Comparison of ENCODE assay signal across 12 cellular contexts in the genomic region with DNA sequence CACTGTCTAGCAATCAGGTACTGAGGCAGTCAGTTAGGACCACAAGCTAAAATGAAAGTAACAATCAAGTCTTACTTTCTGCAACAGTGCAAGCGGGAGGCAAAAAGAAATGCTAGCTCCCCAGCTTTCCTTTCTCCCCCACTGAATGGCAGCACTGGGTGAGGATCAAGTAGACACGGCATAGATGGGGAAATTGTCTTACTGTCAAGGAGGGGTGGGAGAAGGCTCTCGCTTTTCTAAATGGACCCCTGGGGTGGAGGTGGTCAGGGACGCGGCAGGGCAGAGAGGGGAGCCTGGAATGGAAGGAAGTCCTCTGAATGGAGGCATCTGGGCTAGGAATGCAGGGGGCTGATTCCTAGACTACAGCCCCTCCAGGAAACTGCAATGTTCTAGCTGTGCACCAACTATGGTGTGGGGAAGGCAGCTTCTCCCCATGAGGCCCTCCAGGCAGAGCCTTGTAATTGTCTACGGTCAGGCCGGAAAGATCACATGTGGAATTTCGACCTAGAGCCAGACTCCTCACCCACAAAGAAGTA. TPM values are rescaled to one million over a fixed set of nuclear protein-coding genes. Genes with fewer than 3 reads are reported as not detected.
A peak's percentile ranks its signal among the peaks of the same experiment; 100 is the strongest.
DNase-seq lines count a peak whose midpoint lies in the region; ATAC-seq and TF ChIP-seq lines count a peak whose summit lies in the region.
"Had no signal": no experiment of that assay in that cellular context is flagged by ENCODE, and none has a peak within 500 bp of the region (broad histone marks: within the 10 kb centered on the region; RNA-seq: fewer than 3 reads in every experiment).

No MANE protein-coding gene starts in this region.

- no peaks in the 10 kb centered on the region for H3K27me3 Mint-ChIP-seq in activated CD4-positive, alpha-beta T cell treated with anti-CD3 and anti-CD28 coated beads for 36 hours
- H3K27me3 Mint-ChIP-seq in activated CD8-positive, alpha-beta T cell treated with anti-CD3 and anti-CD28 coated beads for 36 hours, result no peaks in the 10 kb centered on the region

- TF ChIP-seq POLR2A in gastroesophageal sphincter (IDR thresholded peaks at IDR 0.05) (no peak), spleen (IDR thresholded peaks at IDR 0.05) (no peak), transverse colon (IDR thresholded peaks at IDR 0.05) (no peak)

- no peak for TF ChIP-seq CTCF in activated CD8-positive, alpha-beta T cell treated with anti-CD3 and anti-CD28 coated beads for 36 hours (IDR thresholded peaks at IDR 0.05)
- TF ChIP-seq CTCF in gastroesophageal sphincter (IDR thresholded peaks at IDR 0.05) (no peak), spleen (IDR thresholded peaks at IDR 0.05 in 8 of 11, conservative IDR thresholded peaks at IDR 0.05 in 3 of 11) (no peak), transverse colon (IDR thresholded peaks at IDR 0.05) (no peak)

- intact Hi-C loops in activated CD4-positive, alpha-beta T cell treated with anti-CD3 and anti-CD28 coated beads for 36 hours (cut with DNase I, micrococcal nuclease), result no loop called here
- intact Hi-C loops in activated CD8-positive, alpha-beta T cell treated with anti-CD3 and anti-CD28 coated beads for 36 hours (cut with micrococcal nuclease), result no loop called here
- intact Hi-C loops in spleen (cut with DNase I; ENCODE audit: low total_unique reads) (no loop called here), transverse colon (cut with DNase I; ENCODE audit: low total_unique reads) (no loop called here)

- H3K4me1 ChIP-seq in gastroesophageal sphincter (peaks cover 0 to 35% (median 3%) of the 10 kb centered on the region in 3 donors), spleen (peaks cover 0 to 47% (median 9%) of the 10 kb centered on the region in 6 donors), transverse colon (peaks cover 0 to 11% (median 4%) of the 10 kb centered on the region in 4 donors)

- no peak for TF ChIP-seq EP300 in gastroesophageal sphincter (IDR thresholded peaks at IDR 0.05)
- no peak for TF ChIP-seq EP300 in transverse colon (IDR thresholded peaks at IDR 0.05; ENCODE audit: low read depth)

- peak overlapping the region; percentile 12 for H3K4me3 Mint-ChIP-seq in activated CD4-positive, alpha-beta T cell treated with anti-CD3 and anti-CD28 coated beads for 36 hours
- peak overlapping the region; percentile 9 for H3K4me3 Mint-ChIP-seq in activated CD8-positive, alpha-beta T cell treated with anti-CD3 and anti-CD28 coated beads for 36 hours

- no peaks in the 10 kb centered on the region for H3K9me3 Mint-ChIP-seq in activated CD4-positive, alpha-beta T cell treated with anti-CD3 and anti-CD28 coated beads for 36 hours (ENCODE audit: low read depth)
- no peaks in the 10 kb centered on the region for H3K9me3 Mint-ChIP-seq in activated CD8-positive, alpha-beta T cell treated with anti-CD3 and anti-CD28 coated beads for 36 hours

- ATAC-seq in activated CD4-positive, alpha-beta T cell treated with anti-CD3 and anti-CD28 coated beads for 36 hours, result no peak
- ATAC-seq in activated CD8-positive, alpha-beta T cell treated with anti-CD3 and anti-CD28 coated beads for 36 hours, result no peak
- ATAC-seq in gastroesophageal sphincter, result no peak
- ATAC-seq: A549 had no signal

- POLR2A ChIA-PET in activated CD4-positive, alpha-beta T cell treated with anti-CD3 and anti-CD28 coated beads for 36 hours (lab: Charles Lee), result interaction anchor here (0.6 to 0.7 kb wide), 2 partner anchors 91 to 222 kb away, joined by 3 to 4 read pairs; no protein-coding TSS in a partner anchor
- POLR2A ChIA-PET in activated CD8-positive, alpha-beta T cell treated with anti-CD3 and anti-CD28 coated beads for 36 hours (lab: Charles Lee), result interaction anchor here (1.6 kb wide), 1 partner anchor 24 kb away, joined by 8 read pairs; a partner anchor contains a TSS

- H3K27me3 ChIP-seq in gastroesophageal sphincter (no peaks in the 10 kb centered on the region), spleen (replicated peaks in 1 of 7) (no peaks in the 10 kb centered on the region), transverse colon (no peaks in the 10 kb centered on the region)

- H3K4me3 ChIP-seq in gastroesophageal sphincter (peak overlapping the region; percentile 3 to 37), spleen (peak overlapping the region in 5 of 8 donors; percentile 21 to 61 (median 24)), transverse colon (no peak overlapping the region)
- H3K4me3 ChIP-seq: A549 had no signal

- 67 to 73% methylated on average over 4 to 6 of the region's 8 CpGs for WGBS in gastroesophageal sphincter (ENCODE audit: low coverage in 1 of 2), 2 donors
- 58 to 70% (median 66%) methylated on average over 8 of the region's 8 CpGs for WGBS in spleen, 5 donors
- WGBS in transverse colon (ENCODE audit: low coverage in 1 of 2), 2 donors, result 82 to 83% methylated on average over 6 to 8 of the region's 8 CpGs

- no peak for DNase-seq in activated CD4-positive, alpha-beta T cell treated with anti-CD3 and anti-CD28 coated beads for 36 hours
- no peak for DNase-seq in activated CD4-positive, alpha-beta T cell treated with anti-CD3 and anti-CD28 coated beads for 1 hour
- no peak for DNase-seq in activated CD8-positive, alpha-beta T cell treated with anti-CD3 and anti-CD28 coated beads for 36 hours
- DNase-seq in spleen, result no peak
- DNase-seq in stimulated activated CD4-positive, alpha-beta T cell treated with anti-CD3 and anti-CD28 coated beads, Interleukin-4, amount 100 ng/mL, for 4 hours, result no peak
- no peak for DNase-seq in transverse colon
- no peak for DNase-seq in NCI-H1694 treated with DMSO at 0.1 percent for 48 hours (lab: John Stamatoyannopoulos, UW)
- DNase-seq: activated CD4-positive, CD25-positive, alpha-beta regulatory T cell; erythroblast had no signal

- in situ Hi-C loops in transverse colon (cut with MboI; ENCODE audit: low pct_ligation_motif_present in 1 of 4, low pct_unique_long_range_greater_than_20kb in 1 of 4, low sequenced_read_pairs in 3 of 4), result loop anchor here in 3 of 4 donors (25.0 kb wide), 2 partner anchors 247 to 447 kb away; a partner anchor contains a TSS

- H3K9me3 ChIP-seq in gastroesophageal sphincter, result no peaks in the 10 kb centered on the region
- H3K9me3 ChIP-seq in spleen, result no peaks in the 10 kb centered on the region
- no peaks in the 10 kb centered on the region for H3K9me3 ChIP-seq in transverse colon
- H3K9me3 ChIP-seq: A549 had no signal

- H3K36me3 ChIP-seq in gastroesophageal sphincter (no peaks in the 10 kb centered on the region), spleen (no peaks in the 10 kb centered on the region), transverse colon (no peaks in the 10 kb centered on the region)

- H3K4me1 Mint-ChIP-seq in activated CD4-positive, alpha-beta T cell treated with anti-CD3 and anti-CD28 coated beads for 36 hours, result peaks cover 22% of the 10 kb centered on the region
- peaks cover 27% of the 10 kb centered on the region for H3K4me1 Mint-ChIP-seq in activated CD8-positive, alpha-beta T cell treated with anti-CD3 and anti-CD28 coated beads for 36 hours (ENCODE audit: low read depth)

- peaks cover 11% of the 10 kb centered on the region for H3K36me3 Mint-ChIP-seq in activated CD4-positive, alpha-beta T cell treated with anti-CD3 and anti-CD28 coated beads for 36 hours (ENCODE audit: low read depth)
- peaks cover 14% of the 10 kb centered on the region for H3K36me3 Mint-ChIP-seq in activated CD8-positive, alpha-beta T cell treated with anti-CD3 and anti-CD28 coated beads for 36 hours (ENCODE audit: low read depth)

- peak overlapping the region in 2 of 4 donors; percentile 54 to 59 for H3K27ac ChIP-seq in gastroesophageal sphincter
- peak overlapping the region in 4 of 8 donors; percentile 8 to 44 (median 24) for H3K27ac ChIP-seq in spleen
- no peak overlapping the region for H3K27ac ChIP-seq in transverse colon
- H3K27ac ChIP-seq: A549, parathyroid adenoma had no signal

- H3K27ac Mint-ChIP-seq in activated CD4-positive, alpha-beta T cell treated with anti-CD3 and anti-CD28 coated beads for 36 hours, result peak overlapping the region; percentile 9
- peak overlapping the region; percentile 32 for H3K27ac Mint-ChIP-seq in activated CD8-positive, alpha-beta T cell treated with anti-CD3 and anti-CD28 coated beads for 36 hours

- CTCF ChIA-PET in activated CD4-positive, alpha-beta T cell treated with anti-CD3 and anti-CD28 coated beads for 36 hours (lab: Charles Lee), result no interaction called here
- CTCF ChIA-PET in activated CD8-positive, alpha-beta T cell treated with anti-CD3 and anti-CD28 coated beads for 36 hours (lab: Charles Lee), result interaction anchor here (0.6 kb wide), 1 partner anchor 442 kb away, joined by 3 read pairs; no protein-coding TSS in a partner anchor

RNA-seq across cellular contexts. Expression of a gene that starts 24.3 kb away (rescaled TPM):
- total RNA-seq in activated CD4-positive, alpha-beta T cell treated with anti-CD3 and anti-CD28 coated beads for 36 hours, result 10 to 100 TPM; 39.5 to 47.9 TPM
- total RNA-seq in activated CD8-positive, alpha-beta T cell treated with anti-CD3 and anti-CD28 coated beads for 36 hours, result 10 to 100 TPM; 43.4 to 44.8 TPM
- 10 to 100 TPM; 28.6 to 44.0 (median 37.3) TPM for total RNA-seq in gastroesophageal sphincter
- 10 to 100 TPM; 15.4 to 37.0 (median 23.2) TPM for total RNA-seq in spleen
- 10 to 100 TPM; 15.5 to 48.7 (median 34.8) TPM for polyA plus RNA-seq in spleen
- total RNA-seq in transverse colon, result 10 to 100 TPM in 3 of 4 donors, 1 to 10 TPM in 1; 6.7 to 64.5 (median 22.1) TPM

RNA-seq across cellular contexts. Expression of a gene that starts 24.5 kb away (rescaled TPM):
- 10 to 100 TPM; 18.3 TPM for total RNA-seq in activated CD4-positive, alpha-beta T cell treated with anti-CD3 and anti-CD28 coated beads for 36 hours
- 10 to 100 TPM; 19.0 to 20.1 TPM for total RNA-seq in activated CD8-positive, alpha-beta T cell treated with anti-CD3 and anti-CD28 coated beads for 36 hours
- total RNA-seq in gastroesophageal sphincter, result 10 to 100 TPM; 14.2 to 21.4 (median 18.6) TPM
- 10 to 100 TPM; 15.5 to 36.5 (median 20.9) TPM for total RNA-seq in spleen
- polyA plus RNA-seq in spleen, result 1 to 10 TPM; 3.0 to 5.1 (median 3.9) TPM
- 10 to 100 TPM in 3 of 4 donors, 1 to 10 TPM in 1; 6.2 to 24.7 (median 19.2) TPM for total RNA-seq in transverse colon

Comparison
In these comparisons a context has a peak if more than half of its experiments do, and no peak if none do; other contexts are left out.
1. H3K4me3 ChIP-seq: peak in gastroesophageal sphincter (2 of 2) and spleen (5 of 8); none in transverse colon (0 of 4).